In the genomic region with DNA sequence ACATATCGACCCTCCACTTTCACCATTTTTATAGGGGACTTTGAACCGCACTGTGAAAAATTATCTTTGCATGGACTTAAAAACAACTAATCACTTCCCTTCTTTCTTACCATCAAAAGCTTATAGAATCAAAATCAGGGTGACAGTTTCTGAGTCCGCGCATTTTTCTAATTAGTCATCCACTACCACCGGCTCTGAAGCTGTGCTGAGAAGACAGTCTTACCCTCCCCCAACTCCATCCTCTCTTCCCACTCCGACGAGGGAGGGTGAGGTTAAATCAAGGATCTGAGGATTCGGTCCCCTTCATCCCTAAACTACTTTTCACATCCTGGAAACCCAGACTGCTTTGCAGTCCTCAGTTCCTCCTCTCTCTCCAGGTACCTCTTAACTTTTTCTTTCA, we compare ENCODE assay signal across 15 cellular contexts.
"Had no signal": no experiment of that assay in that cellular context is flagged by ENCODE, and none has a peak within 500 bp of the region (broad histone marks: within the 10 kb centered on the region; RNA-seq: fewer than 3 reads in every experiment).

No MANE protein-coding gene starts in this region.

- H3K27ac ChIP-seq: gastroesophageal sphincter, suprapubic skin had no signal

- FAIRE-seq: colon, islet of Langerhans had no signal

- H3K27me3 ChIP-seq: gastroesophageal sphincter, suprapubic skin had no signal

- H3K9me3 ChIP-seq: gastroesophageal sphincter, mucosa of descending colon, suprapubic skin had no signal

- H3K4me3 ChIP-seq: gastroesophageal sphincter, mucosa of descending colon, suprapubic skin had no signal

- DNase-seq: activated CD4-positive, alpha-beta memory T cell treated with anti-CD3 and anti-CD28 coated beads for 36 hours; activated CD4-positive, alpha-beta T cell treated with anti-CD3 and anti-CD28 coated beads for 36 hours; activated naive CD4-positive, alpha-beta T cell treated with anti-CD3 and anti-CD28 coated beads for 36 hours; left colon; mammary epithelial cell; mucosa of descending colon; naive thymus-derived CD4-positive, alpha-beta T cell; posterior cingulate gyrus; stimulated activated CD4-positive, alpha-beta T cell treated with anti-CD3 and anti-CD28 coated beads, Interleukin-15, amount 100 ng/mL, for 24 hours; stimulated activated CD4-positive, alpha-beta T cell treated with anti-CD3 and anti-CD28 coated beads, Interleukin-4, amount 100 ng/mL, for 1 hour; stimulated activated naive CD4-positive, alpha-beta T cell had no signal

- ATAC-seq: activated CD4-positive, alpha-beta T cell treated with anti-CD3 and anti-CD28 coated beads for 36 hours; gastroesophageal sphincter; left colon; mucosa of descending colon; naive thymus-derived CD4-positive, alpha-beta T cell had no signal
